ENCODE assay signal across 9 cellular contexts in genomic region chr2:220394433-220394832, GRCh38.
DNase-seq lines count a peak whose midpoint lies in the region; TF ChIP-seq lines count a peak whose summit lies in the region.
"Had no signal": no experiment of that assay in that cellular context is flagged by ENCODE, and none has a peak within 500 bp of the region (broad histone marks: within the 10 kb centered on the region; RNA-seq: fewer than 3 reads in every experiment).

No MANE protein-coding gene starts in this region.

- H3K9me3 Mint-ChIP-seq in activated naive CD4-positive, alpha-beta T cell treated with anti-CD3 and anti-CD28 coated beads for 36 hours: no peaks in the 10 kb centered on the region

- DNase-seq in H4 (ENCODE audit: low spot score) (peak; percentile 55), NCI-H2029 (lab: John Stamatoyannopoulos, UW) (peak; percentile 24), astrocyte of the cerebellum (ENCODE audit: low read depth) (peak; percentile 18), lung microvascular endothelial cell (ENCODE audit: low read depth in 2 of 2) (peak; percentile 8 to 29), OCI-LY7 (ENCODE audit: low spot score) (no peak)
- no peak for DNase-seq in NK-92 treated with Interleukin-12 subunit alpha and Interleukin-12 subunit beta, amount 100 ng/mL, for 24 hours (lab: John Stamatoyannopoulos, UW)
- no peak for DNase-seq in activated naive CD4-positive, alpha-beta T cell treated with anti-CD3 and anti-CD28 coated beads for 36 hours
- DNase-seq: activated T-cell treated with anti-CD3 and anti-CD28 coated beads, Interleukin-2, amount 50 U/mL, for 72 hours; NCI-H1436 treated with DMSO at 0.1 percent for 48 hours had no signal

- no peak overlapping the region for H3K4me3 Mint-ChIP-seq in activated naive CD4-positive, alpha-beta T cell treated with anti-CD3 and anti-CD28 coated beads for 36 hours
- H3K4me3 Mint-ChIP-seq: activated T-cell treated with anti-CD3 and anti-CD28 coated beads, Interleukin-2, amount 50 U/mL, for 72 hours had no signal

- no peaks in the 10 kb centered on the region for H3K79me2 ChIP-seq in OCI-LY7 (ENCODE audit: insufficient read depth, low read depth, low read length)

- intact Hi-C loops in activated naive CD4-positive, alpha-beta T cell treated with anti-CD3 and anti-CD28 coated beads for 36 hours (cut with micrococcal nuclease): no loop called here
- intact Hi-C loops in OCI-LY7 (cut with micrococcal nuclease; ENCODE audit: unreplicated experiment): no loop called here

- TF ChIP-seq CTCF in astrocyte of the cerebellum (IDR thresholded peaks at IDR 0.05; ENCODE audit: low read depth, low read length, missing control alignments) (no peak), OCI-LY7 (conservative IDR thresholded peaks at IDR 0.05; ENCODE audit: low read length) (no peak)

- H3K4me2 ChIP-seq in OCI-LY7 (ENCODE audit: low read length): no peak overlapping the region

- H3K9me3 ChIP-seq in OCI-LY7 (ENCODE audit: low read length): no peaks in the 10 kb centered on the region

- no peaks in the 10 kb centered on the region for H3K4me1 Mint-ChIP-seq in activated naive CD4-positive, alpha-beta T cell treated with anti-CD3 and anti-CD28 coated beads for 36 hours (ENCODE audit: low read depth)

- no peaks in the 10 kb centered on the region for H3K9me2 ChIP-seq in OCI-LY7 (ENCODE audit: insufficient read depth, low read length)

- CTCF ChIA-PET in activated naive CD4-positive, alpha-beta T cell treated with anti-CD3 and anti-CD28 coated beads for 36 hours (lab: Charles Lee): no interaction called here
- CTCF ChIA-PET in OCI-LY7 (lab: Charles Lee; ENCODE audit: unreplicated experiment): no interaction called here

- H3K27ac Mint-ChIP-seq in activated naive CD4-positive, alpha-beta T cell treated with anti-CD3 and anti-CD28 coated beads for 36 hours: no peak overlapping the region
- H3K27ac Mint-ChIP-seq: activated T-cell treated with anti-CD3 and anti-CD28 coated beads, Interleukin-2, amount 50 U/mL, for 72 hours had no signal

- no peaks in the 10 kb centered on the region for H3K36me3 ChIP-seq in OCI-LY7 (ENCODE audit: insufficient read depth, low read length)

- in situ Hi-C loops in astrocyte of the cerebellum (cut with HindIII; ENCODE audit: low sequenced_read_pairs): no loop called here

- H4K20me1 ChIP-seq in OCI-LY7 (ENCODE audit: insufficient read depth, low read length): no peaks in the 10 kb centered on the region

- H3K27me3 Mint-ChIP-seq in activated naive CD4-positive, alpha-beta T cell treated with anti-CD3 and anti-CD28 coated beads for 36 hours (ENCODE audit: low read depth): peaks cover 1% of the 10 kb centered on the region

- BruUV-seq in OCI-LY7 (replicated peaks; lab: Mats Ljungman, UMichigan): no TSS peak

- H3K36me3 Mint-ChIP-seq in activated naive CD4-positive, alpha-beta T cell treated with anti-CD3 and anti-CD28 coated beads for 36 hours (ENCODE audit: low read depth): no peaks in the 10 kb centered on the region

- H3K4me3 ChIP-seq in astrocyte of the cerebellum (ENCODE audit: low read depth, low read length) (no peak overlapping the region), OCI-LY7 (ENCODE audit: low read depth, low read length, poor library complexity, severe bottlenecking) (no peak overlapping the region)

- POLR2A ChIA-PET in OCI-LY7 (lab: Charles Lee): no interaction called here

- no peak overlapping the region for H2AFZ ChIP-seq in OCI-LY7 (ENCODE audit: low read length)

- no peaks in the 10 kb centered on the region for H3K4me1 ChIP-seq in OCI-LY7 (ENCODE audit: insufficient read depth, low read length, poor library complexity, severe bottlenecking)

- H3K27ac ChIP-seq in OCI-LY7 (ENCODE audit: low read depth, low read length, poor library complexity, severe bottlenecking): no peak overlapping the region

Comparison
In these comparisons a context has a peak if more than half of its experiments do, and no peak if none do; other contexts are left out.
1. DNase-seq: peak in H4 (single experiment), NCI-H2029 (single experiment), astrocyte of the cerebellum (single experiment) and lung microvascular endothelial cell (2 of 2); none in NK-92 treated with Interleukin-12 subunit alpha and Interleukin-12 subunit beta, amount 100 ng/mL, for 24 hours (single experiment), activated naive CD4-positive, alpha-beta T cell treated with anti-CD3 and anti-CD28 coated beads for 36 hours (single experiment) and OCI-LY7 (single experiment).